In genomic region chr20:14488756-14489479, GRCh38 we compare ENCODE assay signal across 17 cellular contexts.
DNase-seq lines count a peak whose midpoint lies in the region; FAIRE-seq lines count a peak whose summit lies in the region.
"Had no signal": no experiment of that assay in that cellular context is flagged by ENCODE, and none has a peak within 500 bp of the region (broad histone marks: within the 10 kb centered on the region; RNA-seq: fewer than 3 reads in every experiment).

No MANE protein-coding gene starts in this region.

- peak; percentile 40 for DNase-seq in COR-L47 (lab: John Stamatoyannopoulos, UW)
- peak; percentile 89 for DNase-seq in NCI-H146 (lab: John Stamatoyannopoulos, UW)
- peak; percentile 71 to 75 for DNase-seq in SHP77 (lab: John Stamatoyannopoulos, UW)
- no peak for DNase-seq in activated T-cell treated with anti-CD3 and anti-CD28 coated beads, Interleukin-2, amount 50 U/mL, for 48 hours
- DNase-seq in GM19240 (ENCODE audit: insufficient read length, low spot score), result no peak
- no peak for DNase-seq in MG63
- DNase-seq: DMS 273 treated with DMSO at 0.1 percent for 48 hours; GM23248; HCEC 1CT; NCI-H1436; NCI-H226; NCI-H524 treated with DMSO at 0.1 percent for 48 hours; NK-92 treated with Interleukin-12 subunit alpha and Interleukin-12 subunit beta, amount 100 ng/mL, for 24 hours; RPMI8226; SW 1271 had no signal

- no peaks in the 10 kb centered on the region for H3K27me3 ChIP-seq in MG63

- H3K9me3 ChIP-seq in MG63, result no peaks in the 10 kb centered on the region

- H3K4me3 ChIP-seq in MG63, result no peak overlapping the region
- H3K4me3 ChIP-seq: GM23248 had no signal

- peak; percentile 5 for FAIRE-seq in islet of Langerhans (lab: Jason Lieb, UNC)
- FAIRE-seq: HTR-8/SVneo had no signal

- H3K36me3 ChIP-seq in MG63, result no peaks in the 10 kb centered on the region

Comparison
In these comparisons a context has a peak if more than half of its experiments do, and no peak if none do; other contexts are left out.
1. DNase-seq: peak in COR-L47 (single experiment), NCI-H146 (single experiment) and SHP77 (2 of 2); none in activated T-cell treated with anti-CD3 and anti-CD28 coated beads, Interleukin-2, amount 50 U/mL, for 48 hours (0 of 2), GM19240 (single experiment) and MG63 (single experiment).